Comparison of ENCODE assay signal across 18 cellular contexts in the genomic region with DNA sequence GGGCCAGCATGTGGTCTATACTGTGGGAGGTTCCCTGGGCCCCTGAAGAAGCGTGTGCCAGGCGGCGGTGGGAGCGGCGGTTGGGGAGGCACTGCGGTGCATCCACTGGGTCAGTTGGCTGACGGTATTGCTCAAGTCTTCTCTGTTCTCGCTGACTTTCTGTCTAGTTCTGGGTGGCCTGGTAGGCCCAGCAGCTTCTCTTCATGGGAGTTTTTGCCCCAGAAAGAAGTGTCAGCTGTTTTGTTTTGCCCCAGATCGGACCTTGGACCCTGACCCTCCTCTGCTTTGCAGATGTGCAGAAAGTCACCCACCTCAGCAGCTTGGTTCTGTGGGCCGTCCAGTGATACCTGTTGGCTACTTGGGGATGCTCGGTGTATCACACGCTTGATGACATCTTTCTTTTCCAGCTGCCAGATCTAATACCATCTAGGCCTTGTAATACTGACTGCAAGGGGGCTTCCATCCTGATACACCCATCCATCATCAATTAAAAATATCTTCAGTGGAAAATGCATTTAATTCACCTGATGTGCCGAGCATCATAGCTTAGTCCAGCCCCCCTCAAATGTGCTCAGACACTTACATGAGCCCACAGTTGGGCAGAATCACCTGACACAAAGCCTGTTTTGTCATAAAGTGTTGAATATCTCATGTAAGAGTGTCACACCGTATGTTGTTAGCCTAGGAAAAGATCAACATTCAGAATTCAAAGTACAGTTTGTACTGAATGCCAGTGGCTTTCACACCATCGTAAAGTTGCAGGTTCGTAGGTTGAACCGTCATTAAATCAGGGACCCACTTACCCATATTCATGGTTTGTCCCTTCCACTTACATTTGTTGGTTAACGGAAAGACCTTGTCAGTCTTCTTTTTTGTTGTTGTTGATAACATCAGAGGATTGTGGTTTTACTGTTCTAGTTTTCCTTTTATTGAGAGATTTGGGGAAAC. TPM values are rescaled to one million over a fixed set of nuclear protein-coding genes. Genes with fewer than 3 reads are reported as not detected.
DNase-seq lines count a peak whose midpoint lies in the region; ATAC-seq and TF ChIP-seq lines count a peak whose summit lies in the region.
"Had no signal": no experiment of that assay in that cellular context is flagged by ENCODE, and none has a peak within 500 bp of the region (broad histone marks: within the 10 kb centered on the region; RNA-seq: fewer than 3 reads in every experiment).

No MANE protein-coding gene starts in this region.

- H3K4me3 ChIP-seq in right lobe of liver, result no peak overlapping the region
- no peak overlapping the region for H3K4me3 ChIP-seq in upper lobe of right lung
- H3K4me3 ChIP-seq: heart right ventricle, K562, smooth muscle cell had no signal

- WGBS in right lobe of liver (ENCODE audit: insufficient coverage, low coverage, low lambda C conversion rate, missing lambda C conversion rate), result 81% methylated on average over 16 of the region's 18 CpGs

- intact Hi-C loops in right lobe of liver (cut with DNase I) (no loop called here), upper lobe of right lung (cut with DNase I) (no loop called here), sciatic nerve (cut with DNase I) (no loop called here)

- H3K27me3 ChIP-seq in right lobe of liver, result no peaks in the 10 kb centered on the region
- no peaks in the 10 kb centered on the region for H3K27me3 ChIP-seq in upper lobe of right lung
- H3K27me3 ChIP-seq: brain microvascular endothelial cell, heart right ventricle had no signal

- peaks cover 53% of the 10 kb centered on the region for H3K4me1 Mint-ChIP-seq in stimulated activated naive CD8-positive, alpha-beta T cell treated with anti-CD3 and anti-CD28 coated beads, Interleukin-15, amount 100 ng/mL, for 72 hours
- peaks cover 62% of the 10 kb centered on the region for H3K4me1 Mint-ChIP-seq in activated T-helper 17 cell treated with anti-CD3 and anti-CD28 coated beads, Interleukin-2, amount 50 U/mL, for 72 hours

- peaks cover 52% of the 10 kb centered on the region for H3K36me3 Mint-ChIP-seq in activated T-helper 17 cell treated with anti-CD3 and anti-CD28 coated beads, Interleukin-2, amount 50 U/mL, for 72 hours (ENCODE audit: low read depth)

- peak; percentile 69 for ATAC-seq in stimulated activated naive CD8-positive, alpha-beta T cell treated with anti-CD3 and anti-CD28 coated beads, Interleukin-15, Interleukin-2, amounts not matched to agents 100 U/mL and 50 U/mL, for 24 hours
- no peak for ATAC-seq in stimulated activated naive CD8-positive, alpha-beta T cell treated with anti-CD3 and anti-CD28 coated beads, Interleukin-15, amount 100 ng/mL, for 72 hours
- peak; percentile 68 for ATAC-seq in activated T-helper 17 cell treated with anti-CD3 and anti-CD28 coated beads, Interleukin-2, amount 50 U/mL, for 72 hours (replicated peaks)
- ATAC-seq in right lobe of liver (peak in 2 of 4 donors; percentile 26 to 32), upper lobe of right lung (peak; percentile 35), sciatic nerve (no peak)
- ATAC-seq: K562 had no signal

- peak; percentile 12 for TF ChIP-seq POLR2A in right lobe of liver (IDR thresholded peaks at IDR 0.05)

- no peak for DNase-seq in stimulated activated naive CD8-positive, alpha-beta T cell treated with anti-CD3 and anti-CD28 coated beads, Interleukin-15, Interleukin-2, amounts not matched to agents 100 U/mL and 50 U/mL, for 24 hours
- DNase-seq in stimulated activated naive CD8-positive, alpha-beta T cell treated with anti-CD3 and anti-CD28 coated beads, Interleukin-15, amount 100 ng/mL, for 72 hours, result no peak
- DNase-seq in right lobe of liver, result peak in 1 of 3 donors; percentile 32
- peak; percentile 34 for DNase-seq in upper lobe of right lung
- no peak for DNase-seq in sciatic nerve (ENCODE audit: low spot score)
- DNase-seq in G401 (ENCODE audit: low spot score), result no peak
- no peak for DNase-seq in MV-4-11 (lab: John Stamatoyannopoulos, UW)
- DNase-seq: activated CD4-positive, alpha-beta T cell treated with anti-CD3 and anti-CD28 coated beads for 1 hour; activated gamma-delta T cell treated with Interleukin-2 at 50 U/mL for 16 hours; brain microvascular endothelial cell; heart right ventricle; NCI-H1092 treated with DMSO at 0.1 percent for 48 hours; NCI-H226; stimulated activated naive CD4-positive, alpha-beta T cell had no signal

- no peaks in the 10 kb centered on the region for H3K36me3 ChIP-seq in right lobe of liver
- H3K36me3 ChIP-seq in upper lobe of right lung, result no peaks in the 10 kb centered on the region
- H3K36me3 ChIP-seq: brain microvascular endothelial cell had no signal

- H3K9me3 Mint-ChIP-seq in stimulated activated naive CD8-positive, alpha-beta T cell treated with anti-CD3 and anti-CD28 coated beads, Interleukin-15, amount 100 ng/mL, for 72 hours, result peaks cover 22 to 27% of the 10 kb centered on the region in 2 donors
- no peaks in the 10 kb centered on the region for H3K9me3 Mint-ChIP-seq in activated T-helper 17 cell treated with anti-CD3 and anti-CD28 coated beads, Interleukin-2, amount 50 U/mL, for 72 hours

- H3K4me3 Mint-ChIP-seq in stimulated activated naive CD8-positive, alpha-beta T cell treated with anti-CD3 and anti-CD28 coated beads, Interleukin-15, amount 100 ng/mL, for 72 hours, result peak overlapping the region in 1 of 2 donors; percentile 3
- peak overlapping the region; percentile 77 for H3K4me3 Mint-ChIP-seq in activated T-helper 17 cell treated with anti-CD3 and anti-CD28 coated beads, Interleukin-2, amount 50 U/mL, for 72 hours

- peaks cover 0 to 7% (median under 1%) of the 10 kb centered on the region in 4 donors for H3K4me1 ChIP-seq in right lobe of liver
- peaks cover 3% of the 10 kb centered on the region for H3K4me1 ChIP-seq in upper lobe of right lung
- H3K4me1 ChIP-seq: parathyroid adenoma had no signal

- H3K9me3 ChIP-seq in right lobe of liver (peaks cover 0 to 4% (median 0%) of the 10 kb centered on the region in 4 donors), upper lobe of right lung (peaks cover 11% of the 10 kb centered on the region)

- H3K27ac ChIP-seq in right lobe of liver, result no peak overlapping the region
- H3K27ac ChIP-seq in upper lobe of right lung, result peak overlapping the region; percentile 14
- H3K27ac ChIP-seq: brain microvascular endothelial cell, parathyroid adenoma had no signal

- TF ChIP-seq CTCF in right lobe of liver (IDR thresholded peaks at IDR 0.05) (no peak), upper lobe of right lung (IDR thresholded peaks at IDR 0.05) (no peak)

- H3K27ac Mint-ChIP-seq in stimulated activated naive CD8-positive, alpha-beta T cell treated with anti-CD3 and anti-CD28 coated beads, Interleukin-15, amount 100 ng/mL, for 72 hours, result peak overlapping the region in 1 of 2 donors; percentile 80
- peak overlapping the region; percentile 91 for H3K27ac Mint-ChIP-seq in activated T-helper 17 cell treated with anti-CD3 and anti-CD28 coated beads, Interleukin-2, amount 50 U/mL, for 72 hours

- no peaks in the 10 kb centered on the region for H3K27me3 Mint-ChIP-seq in stimulated activated naive CD8-positive, alpha-beta T cell treated with anti-CD3 and anti-CD28 coated beads, Interleukin-15, amount 100 ng/mL, for 72 hours
- H3K27me3 Mint-ChIP-seq in activated T-helper 17 cell treated with anti-CD3 and anti-CD28 coated beads, Interleukin-2, amount 50 U/mL, for 72 hours, result no peaks in the 10 kb centered on the region

- in situ Hi-C loops in G401 (cut with HindIII; ENCODE audit: low sequenced_read_pairs), result no loop called here

RNA-seq across cellular contexts. Expression of gene ZBED4, which starts 13.9 kb away (rescaled TPM):
- total RNA-seq in activated T-helper 17 cell treated with anti-CD3 and anti-CD28 coated beads, Interleukin-2, amount 50 U/mL, for 72 hours, result 10 to 100 TPM; 27.1 to 28.5 TPM
- total RNA-seq in right lobe of liver (1 to 10 TPM; 4.1 to 9.3 (median 5.2) TPM), upper lobe of right lung (11.8 TPM), sciatic nerve (8.0 TPM)
- total RNA-seq in G401 (2014; rRNA removed; shearing (Covaris generic)), result 10.0 and 12.8 TPM in 2 replicates

RNA-seq across cellular contexts. Expression of gene BRD1, which starts 39.9 kb away (rescaled TPM):
- total RNA-seq in activated T-helper 17 cell treated with anti-CD3 and anti-CD28 coated beads, Interleukin-2, amount 50 U/mL, for 72 hours, result 10 to 100 TPM; 43.4 to 43.8 TPM
- total RNA-seq in right lobe of liver, result 10 to 100 TPM in 5 of 6 experiments, 1 to 10 TPM in 1; 9.3 to 17.8 (median 11.6) TPM
- 39.0 TPM for total RNA-seq in upper lobe of right lung
- 37.7 TPM for total RNA-seq in sciatic nerve
- total RNA-seq in G401 (2014; rRNA removed; shearing (Covaris generic)), result 19.3 and 27.5 TPM in 2 replicates

RNA-seq across cellular contexts. Expression of gene ALG12, which starts 50.7 kb away (rescaled TPM):
- total RNA-seq in activated T-helper 17 cell treated with anti-CD3 and anti-CD28 coated beads, Interleukin-2, amount 50 U/mL, for 72 hours, result 10 to 100 TPM; 19.5 to 21.9 TPM
- total RNA-seq in right lobe of liver (10 to 100 TPM; 15.1 to 19.0 (median 16.6) TPM), upper lobe of right lung (28.1 TPM), sciatic nerve (13.6 TPM)
- total RNA-seq in G401 (2014; rRNA removed; shearing (Covaris generic)), result 23.8 and 24.1 TPM in 2 replicates

RNA-seq across cellular contexts. Expression of gene CRELD2, which starts 50.9 kb away (rescaled TPM):
- total RNA-seq in activated T-helper 17 cell treated with anti-CD3 and anti-CD28 coated beads, Interleukin-2, amount 50 U/mL, for 72 hours, result 10 to 100 TPM; 22.7 to 38.6 TPM
- total RNA-seq in right lobe of liver (10 to 100 TPM; 26.0 to 56.4 (median 47.8) TPM), upper lobe of right lung (44.2 TPM), sciatic nerve (35.8 TPM)
- total RNA-seq in G401 (2014; rRNA removed; shearing (Covaris generic)), result 85.5 and 121 TPM in 2 replicates

Comparison
In these comparisons a context has a peak if more than half of its experiments do, and no peak if none do; other contexts are left out.
1. ATAC-seq: peak in stimulated activated naive CD8-positive, alpha-beta T cell treated with anti-CD3 and anti-CD28 coated beads, Interleukin-15, Interleukin-2, amounts not matched to agents 100 U/mL and 50 U/mL, for 24 hours (single experiment), activated T-helper 17 cell treated with anti-CD3 and anti-CD28 coated beads, Interleukin-2, amount 50 U/mL, for 72 hours (single experiment) and upper lobe of right lung (single experiment); none in stimulated activated naive CD8-positive, alpha-beta T cell treated with anti-CD3 and anti-CD28 coated beads, Interleukin-15, amount 100 ng/mL, for 72 hours (single experiment) and sciatic nerve (single experiment).